ENCODE assay signal across 8 cellular contexts in the genomic region with DNA sequence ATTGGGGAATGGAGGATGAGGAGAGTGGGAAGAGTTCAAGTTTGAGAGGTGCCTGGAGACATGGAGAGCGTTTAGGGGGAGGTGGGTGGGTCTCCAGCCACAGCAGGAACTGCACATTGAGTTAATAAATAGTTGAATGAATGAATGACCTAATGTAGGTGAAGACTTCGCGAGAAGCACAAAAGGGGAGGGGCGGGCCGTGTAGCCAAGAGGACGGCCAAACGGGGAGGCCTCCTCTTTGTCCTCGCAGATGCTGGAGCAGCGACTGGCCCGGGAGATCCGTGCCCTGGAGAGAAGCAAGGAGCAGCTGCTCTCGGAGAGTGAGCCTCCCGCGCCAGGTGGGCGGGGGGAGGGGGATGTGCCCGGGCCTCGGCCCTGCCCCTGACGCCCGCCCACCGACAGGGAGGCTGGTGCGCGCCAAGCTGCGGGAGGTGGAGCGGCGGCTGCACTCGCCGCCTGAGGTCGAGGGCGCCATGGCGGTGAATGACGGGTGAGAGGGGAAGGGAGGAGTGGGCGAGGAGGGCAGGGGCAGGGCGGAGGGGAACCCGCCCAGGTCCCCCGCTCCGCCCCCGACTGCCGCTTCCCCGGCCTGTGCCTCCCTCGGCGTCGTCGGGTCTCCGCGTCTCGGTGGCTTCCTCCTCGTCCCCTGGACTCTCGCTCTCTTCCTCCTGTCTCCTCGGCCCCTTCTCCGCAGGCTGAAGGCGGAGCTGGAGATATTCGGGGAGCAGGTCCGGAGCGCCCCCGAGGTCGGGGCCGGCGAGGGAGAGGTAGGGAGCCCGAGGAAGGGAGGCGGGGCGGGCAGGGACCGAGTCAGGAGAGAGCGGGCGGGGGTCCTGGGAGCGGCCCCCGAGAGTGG. TPM values are rescaled to one million over a fixed set of nuclear protein-coding genes. Genes with fewer than 3 reads are reported as not detected.
A peak's percentile ranks its signal among the peaks of the same experiment; 100 is the strongest.
DNase-seq lines count a peak whose midpoint lies in the region; ATAC-seq, FAIRE-seq and TF ChIP-seq lines count a peak whose summit lies in the region.

No MANE protein-coding gene starts in this region.

- H3K79me1 ChIP-seq in IMR-90 (ENCODE audit: low read depth in 1 of 2, low read length in 2 of 2) = no peaks in the 10 kb centered on the region

- no peak for TF ChIP-seq EP300 in sigmoid colon (IDR thresholded peaks at IDR 0.05)

- peak; percentile 48 for DNase-seq in DMS 273 treated with DMSO at 0.1 percent for 48 hours (lab: John Stamatoyannopoulos, UW)
- DNase-seq in IMR-90 = no peak
- DNase-seq in RCC 7860 (ENCODE audit: low spot score) = peak; percentile 59
- peak; percentile 92 for DNase-seq in activated effector memory CD4-positive, alpha-beta T cell treated with anti-CD3 and anti-CD28 coated beads, Interleukin-2, amount 50 U/mL, for 16 hours
- DNase-seq in heart left ventricle = peak; percentile 29 to 81 (median 48)
- no peak for DNase-seq in sigmoid colon
- no peak for DNase-seq in pons (ENCODE audit: low spot score)

- TF ChIP-seq CTCF in IMR-90 (conservative IDR thresholded peaks at IDR 0.05; ENCODE audit: low read depth, low read length) (no peak), heart left ventricle (IDR thresholded peaks at IDR 0.05) (no peak), sigmoid colon (IDR thresholded peaks at IDR 0.05) (no peak)

- no peaks in the 10 kb centered on the region for H4K20me1 ChIP-seq in IMR-90 (ENCODE audit: insufficient read depth, low read length)

- H3K27me3 ChIP-seq in IMR-90 (ENCODE audit: control insufficient read depth, insufficient read depth, low read length) (peaks cover 6% of the 10 kb centered on the region; the same call in 1 of the 2 replicates), heart left ventricle (peaks cover 0 to 15% (median 0%) of the 10 kb centered on the region in 9 donors), sigmoid colon (peaks cover 4 to 34% (median 23%) of the 10 kb centered on the region in 3 donors)

- no peak overlapping the region for H2BK20ac ChIP-seq in IMR-90 (ENCODE audit: low read depth, low read length)

- no peak overlapping the region for H3K9ac ChIP-seq in IMR-90 (ENCODE audit: low read depth, low read length)

- H3K9me3 ChIP-seq in IMR-90 (ENCODE audit: control insufficient read depth, insufficient read depth, low read length) (no peaks in the 10 kb centered on the region), heart left ventricle (no peaks in the 10 kb centered on the region), sigmoid colon (no peaks in the 10 kb centered on the region)

- no peak overlapping the region for H3K14ac ChIP-seq in IMR-90 (replicated peaks; ENCODE audit: low read depth, low read length)

- CTCF ChIA-PET in IMR-90 (lab: Yijun Ruan, JAX) = interaction anchor here (0.6 kb wide), 1 partner anchor 1563 kb away, joined by 3 read pairs; no protein-coding TSS in a partner anchor

- ATAC-seq in GM21447 (IDR thresholded peaks at IDR 0.05; ENCODE audit: unreplicated experiment) (peak; percentile 59), IMR-90 (ENCODE audit: low read depth) (peak; percentile 42), heart left ventricle (peak in 3 of 4 donors; percentile 43 to 60 (median 56))

- no peak overlapping the region for H2BK5ac ChIP-seq in IMR-90 (ENCODE audit: low read depth, low read length, poor library complexity, severe bottlenecking)

- in situ Hi-C loops in IMR-90 (cut with MboI; ENCODE audit: low sequenced_read_pairs) = no loop called here

- TF ChIP-seq POLR2A in IMR-90 (IDR thresholded peaks at IDR 0.05; ENCODE audit: low read depth, low read length) = no peak
- no peak for TF ChIP-seq POLR2A in heart left ventricle (IDR thresholded peaks at IDR 0.05)
- no peak for TF ChIP-seq POLR2A in sigmoid colon (IDR thresholded peaks at IDR 0.05)

- H3K18ac ChIP-seq in IMR-90 (ENCODE audit: low read depth, low read length) = no peak overlapping the region

- no peak for FAIRE-seq in RCC 7860 (lab: Jason Lieb, UNC)

- no peak overlapping the region for H3K4ac ChIP-seq in IMR-90 (ENCODE audit: low read depth, low read length)

- peak overlapping the region; percentile 28 for H2AK9ac ChIP-seq in IMR-90 (replicated peaks; ENCODE audit: low read depth, low read length, poor library complexity)

- peaks cover 11% of the 10 kb centered on the region for H3K9me1 ChIP-seq in IMR-90 (ENCODE audit: insufficient read depth, low read length)

- H2BK120ac ChIP-seq in IMR-90 (ENCODE audit: low read depth, low read length) = 0 out of 2 replicates have a peak overlapping the region, but pooled peaks have one; percentile 8

- H4K91ac ChIP-seq in IMR-90 (ENCODE audit: insufficient read depth, low read depth, low read length) = no peak overlapping the region

- H3K4me1 ChIP-seq in IMR-90 (ENCODE audit: control insufficient read depth, insufficient read depth, low read length) = peaks cover 3% of the 10 kb centered on the region
- peaks cover 0 to 24% (median 7%) of the 10 kb centered on the region in 12 donors for H3K4me1 ChIP-seq in heart left ventricle
- peaks cover 0 to 19% (median 10%) of the 10 kb centered on the region in 4 donors for H3K4me1 ChIP-seq in sigmoid colon

- peak overlapping the region; percentile 66 for H3K4me3 ChIP-seq in IMR-90 (ENCODE audit: insufficient read depth, low read depth, low read length)
- H3K4me3 ChIP-seq in heart left ventricle = peak overlapping the region; percentile 57 to 73 (median 67)
- H3K4me3 ChIP-seq in sigmoid colon = peak overlapping the region; percentile 39 to 63 (median 50)

- POLR2A ChIA-PET in IMR-90 (lab: Charles Lee; ENCODE audit: unreplicated experiment) = no interaction called here

- peak overlapping the region; percentile 41; the same call in 1 of the 2 replicates for H3K4me2 ChIP-seq in IMR-90 (ENCODE audit: low read depth, low read length)

- WGBS in IMR-90 (ENCODE audit: extremely low coverage in 2 of 2, insufficient read length in 1 of 2), 2 experiments = 4% methylated on average over 14 of the region's 66 CpGs; no CpG with 5 or more reads in 1 of the 2 experiments
- WGBS in heart left ventricle, 4 donors = 2 to 7% (median 3%) methylated on average over 32 to 66 of the region's 66 CpGs
- WGBS in sigmoid colon, 2 donors = 1% methylated on average over 66 of the region's 66 CpGs

- dilution Hi-C loops in IMR-90 (cut with HindIII; ENCODE audit: low sequenced_read_pairs, unreplicated experiment) = no loop called here

- H3K36me3 ChIP-seq in IMR-90 (ENCODE audit: control insufficient read depth, insufficient read depth, low read length) = no peaks in the 10 kb centered on the region
- H3K36me3 ChIP-seq in heart left ventricle = no peaks in the 10 kb centered on the region
- no peaks in the 10 kb centered on the region for H3K36me3 ChIP-seq in sigmoid colon

- H2BK15ac ChIP-seq in IMR-90 (ENCODE audit: low read depth, low read length) = no peak overlapping the region

- no peak overlapping the region for H4K8ac ChIP-seq in IMR-90 (ENCODE audit: low read depth in 2 of 2, low read length in 2 of 2)

- no peak overlapping the region for H4K5ac ChIP-seq in IMR-90 (ENCODE audit: low read depth, low read length)

- no peak overlapping the region for H3K56ac ChIP-seq in IMR-90 (ENCODE audit: extremely low read depth, insufficient read depth, low read length)

- no peak overlapping the region for H2AK5ac ChIP-seq in IMR-90 (ENCODE audit: low read depth, low read length)

- intact Hi-C loops in IMR-90 (cut with micrococcal nuclease) (no loop called here), heart left ventricle (cut with DNase I) (no loop called here), sigmoid colon (cut with DNase I) (no loop called here)

- no TSS peak for BruUV-seq in IMR-90 (replicated peaks; lab: Mats Ljungman, UMichigan)

- H2AFZ ChIP-seq in IMR-90 (replicated peaks; ENCODE audit: low read length, poor library complexity) = peak overlapping the region; percentile 93

- no peak for TF ChIP-seq RAD21 in IMR-90 (IDR thresholded peaks at IDR 0.05; ENCODE audit: low read length)

- H3K27ac ChIP-seq in IMR-90 (ENCODE audit: insufficient read depth, low read length) (no peak overlapping the region; the same call in 1 of the 2 replicates), heart left ventricle (peak overlapping the region in 11 of 12 donors; percentile 1 to 73 (median 57)), sigmoid colon (peak overlapping the region; percentile 16 to 77 (median 54))

- no peak overlapping the region; the same call in 1 of the 2 replicates for H3K23ac ChIP-seq in IMR-90 (ENCODE audit: low read depth, low read length)

TF ChIP-seq in IMR-90, 13 proteins besides CTCF, POLR2A, EP300 and RAD21 (continues in another document):
- no peak for TF ChIP-seq MAFK (IDR thresholded peaks at IDR 0.05; ENCODE audit: low read depth, low read length)
- no peak for TF ChIP-seq BHLHE40 (IDR thresholded peaks at IDR 0.05; ENCODE audit: low read depth, low read length)
- no peak for TF ChIP-seq RFX5 (IDR thresholded peaks at IDR 0.05; ENCODE audit: low read depth, low read length)
- TF ChIP-seq CEBPB (IDR thresholded peaks at IDR 0.05; ENCODE audit: low read depth, low read length) = no peak
- no peak for TF ChIP-seq ELK1 (IDR thresholded peaks at IDR 0.05; ENCODE audit: borderline replicate concordance, low read depth, low read length)
- TF ChIP-seq MAZ (IDR thresholded peaks at IDR 0.05; ENCODE audit: borderline replicate concordance, low read depth, low read length) = no peak

RNA-seq across cellular contexts. Expression of gene SYCE1L, which starts 12.9 kb away (rescaled TPM):
- total RNA-seq in IMR-90 (2012; rRNA removed) = not detected in 2 replicates
- polyA plus RNA-seq in IMR-90 (2012; rRNA removed) = 0.10 TPM in 1 of 2 replicates, not detected in the other
- 0.13 and 0.47 TPM in 2 replicates for polyA plus RNA-seq in IMR-90 (2012; cell fraction: cytosol; rRNA removed)
- polyA plus RNA-seq in IMR-90 (2012; cell fraction: nucleus; rRNA removed; ENCODE audit: low replicate concordance) = 0.50 and 1.2 TPM in 2 replicates
- total RNA-seq in heart left ventricle = 1 to 10 TPM in 1 of 9 donors, under 1 TPM in 3, not detected in 5; 0.52 to 2.0 (median 0.75) TPM
- polyA plus RNA-seq in heart left ventricle = under 1 TPM in 1 of 2 donors, not detected in 1; 0.32 TPM
- 1 to 10 TPM in 1 of 4 donors, under 1 TPM in 1, not detected in 2; 0.71 to 2.1 TPM for total RNA-seq in sigmoid colon
- 1 to 10 TPM in 2 of 3 donors, under 1 TPM in 1; 0.92 to 4.8 (median 1.2) TPM for polyA plus RNA-seq in sigmoid colon

RNA-seq across cellular contexts. Expression of gene MON1B, which starts 21.1 kb away (rescaled TPM):
- total RNA-seq in IMR-90 (2012; rRNA removed) (5.2 and 7.2 TPM in 2 replicates), heart left ventricle (10 to 100 TPM; 11.2 to 33.0 (median 17.5) TPM), sigmoid colon (10 to 100 TPM; 12.8 to 19.4 (median 13.5) TPM)
- polyA plus RNA-seq in IMR-90 (2012; rRNA removed) (16.8 and 19.2 TPM in 2 replicates), heart left ventricle (10 to 100 TPM in 1 of 2 donors, 1 to 10 TPM in 1; 5.6 to 30.2 TPM), sigmoid colon (10 to 100 TPM; 12.0 to 38.6 (median 16.6) TPM)
- polyA plus RNA-seq in IMR-90 (2012; cell fraction: cytosol; rRNA removed) = 12.7 and 19.6 TPM in 2 replicates
- polyA plus RNA-seq in IMR-90 (2012; cell fraction: nucleus; rRNA removed; ENCODE audit: low replicate concordance) = 31.1 and 51.6 TPM in 2 replicates

Comparison
In these comparisons a context has a peak if more than half of its experiments do, and no peak if none do; other contexts are left out.
1. DNase-seq: peak in DMS 273 treated with DMSO at 0.1 percent for 48 hours (single experiment), RCC 7860 (single experiment), activated effector memory CD4-positive, alpha-beta T cell treated with anti-CD3 and anti-CD28 coated beads, Interleukin-2, amount 50 U/mL, for 16 hours (single experiment) and heart left ventricle (5 of 5); none in IMR-90 (single experiment), sigmoid colon (single experiment) and pons (single experiment).
2. Peak in every context shown above with its lines, with median percentiles within 50 percentile points of each other: ATAC-seq and H3K4me3 ChIP-seq.